8 cellular contexts compared by ENCODE assay signal in genomic region chr7:12729112-12729511, GRCh38. TPM values are rescaled to one million over a fixed set of nuclear protein-coding genes. Genes with fewer than 3 reads are reported as not detected.
DNase-seq lines count a peak whose midpoint lies in the region; ATAC-seq and TF ChIP-seq lines count a peak whose summit lies in the region.

No MANE protein-coding gene starts in this region.

- peaks cover 7 to 26% (median 14%) of the 10 kb centered on the region in 4 donors for H3K4me1 Mint-ChIP-seq in naive thymus-derived CD8-positive, alpha-beta T cell

- WGBS in aorta, 2 donors, result 29 to 33% methylated on average over 7 of the region's 7 CpGs

- H3K4me3 ChIP-seq in adipocyte (ENCODE audit: low read length) (peak overlapping the region; percentile 52), iPS-20b (ENCODE audit: low read length) (no peak overlapping the region), aorta (ENCODE audit: low read length in 2 of 2) (peak overlapping the region in 1 of 2 donors; percentile 34)

- H3K36me3 ChIP-seq in adipocyte (ENCODE audit: control insufficient read depth, insufficient read depth, low read length, severe bottlenecking) (no peaks in the 10 kb centered on the region), iPS-20b (ENCODE audit: insufficient read depth, low read depth, low read length) (no peaks in the 10 kb centered on the region), aorta (ENCODE audit: control insufficient read depth in 1 of 2, insufficient read depth in 2 of 2, low read length in 1 of 2) (no peaks in the 10 kb centered on the region)

- H3K27ac Mint-ChIP-seq in naive thymus-derived CD8-positive, alpha-beta T cell, result no peak overlapping the region

- H3K9ac ChIP-seq in adipocyte (ENCODE audit: low read length) (no peak overlapping the region), iPS-20b (ENCODE audit: low read depth, low read length) (peak overlapping the region; percentile 45; the same call in 1 of the 2 replicates)

- DNase-seq in NCI-H1436 (lab: John Stamatoyannopoulos, UW) (peak; percentile 89), adipocyte (ENCODE audit: low read depth) (peak; percentile 27), aorta (peak; percentile 77 to 81), SW 1271 (lab: John Stamatoyannopoulos, UW) (no peak)
- no peak for DNase-seq in naive thymus-derived CD8-positive, alpha-beta T cell

- H3K9me3 ChIP-seq in adipocyte (ENCODE audit: control insufficient read depth, low read length) (no peaks in the 10 kb centered on the region), iPS-20b (ENCODE audit: insufficient read depth, low read depth, low read length) (no peaks in the 10 kb centered on the region), aorta (ENCODE audit: control insufficient read depth, low read length) (no peaks in the 10 kb centered on the region)

- no peaks in the 10 kb centered on the region for H3K27me3 Mint-ChIP-seq in naive thymus-derived CD8-positive, alpha-beta T cell

- intact Hi-C loops in aorta (cut with DNase I), result no loop called here

- TF ChIP-seq CTCF in C4-2B (conservative IDR thresholded peaks at IDR 0.05), result no peak

- H3K27ac ChIP-seq in C4-2B (peak overlapping the region; percentile 33), iPS-20b (ENCODE audit: low read length) (no peak overlapping the region), aorta (ENCODE audit: low read depth in 1 of 2, low read length in 2 of 2) (no peak overlapping the region)

- H3K4me1 ChIP-seq in adipocyte (ENCODE audit: control insufficient read depth, insufficient read depth, low read length), result peaks cover 6% of the 10 kb centered on the region
- H3K4me1 ChIP-seq in iPS-20b (ENCODE audit: insufficient read depth, low read length), result peaks cover 30% of the 10 kb centered on the region
- peaks cover 2 to 11% of the 10 kb centered on the region in 2 donors for H3K4me1 ChIP-seq in aorta (ENCODE audit: control insufficient read depth in 1 of 2, insufficient read depth in 2 of 2, low read length in 2 of 2)

- ATAC-seq in aorta (ENCODE audit: low FRiP score) (peak; percentile 45), HG02759 (IDR thresholded peaks at IDR 0.05; ENCODE audit: unreplicated experiment) (no peak)
- ATAC-seq in naive thymus-derived CD8-positive, alpha-beta T cell, result no peak

- H3K27me3 ChIP-seq in adipocyte (replicated peaks; ENCODE audit: control insufficient read depth, insufficient read depth, low read length) (no peaks in the 10 kb centered on the region), iPS-20b (ENCODE audit: insufficient read depth, low read length) (no peaks in the 10 kb centered on the region), aorta (ENCODE audit: control insufficient read depth in 1 of 2, insufficient read depth in 2 of 2, low read length in 1 of 2) (no peaks in the 10 kb centered on the region)

- no peaks in the 10 kb centered on the region for H3K9me3 Mint-ChIP-seq in naive thymus-derived CD8-positive, alpha-beta T cell

- no peak overlapping the region for H3K4me3 Mint-ChIP-seq in naive thymus-derived CD8-positive, alpha-beta T cell

- POLR2A ChIA-PET in naive thymus-derived CD8-positive, alpha-beta T cell (lab: Charles Lee), result no interaction called here

- no peaks in the 10 kb centered on the region for H3K36me3 Mint-ChIP-seq in naive thymus-derived CD8-positive, alpha-beta T cell

RNA-seq across cellular contexts. Expression of gene ARL4A, which starts 41.7 kb away (rescaled TPM):
- 10 to 100 TPM; 21.9 to 34.3 TPM for total RNA-seq in aorta
- polyA plus RNA-seq in aorta, result 10 to 100 TPM in 1 of 2 donors, 1 to 10 TPM in 1; 2.7 to 40.4 TPM
- 1 to 10 TPM; 7.0 to 7.1 TPM for total RNA-seq in naive thymus-derived CD8-positive, alpha-beta T cell
- 10 to 100 TPM; 16.9 to 23.7 (median 20.6) TPM for polyA plus RNA-seq in naive thymus-derived CD8-positive, alpha-beta T cell

Comparison
In these comparisons a context has a peak if more than half of its experiments do, and no peak if none do; other contexts are left out.
1. DNase-seq: peak in NCI-H1436 (single experiment), adipocyte (single experiment) and aorta (2 of 2); none in SW 1271 (0 of 2) and naive thymus-derived CD8-positive, alpha-beta T cell (0 of 10).